Comparison of ENCODE assay signal across 8 cellular contexts in the genomic region with DNA sequence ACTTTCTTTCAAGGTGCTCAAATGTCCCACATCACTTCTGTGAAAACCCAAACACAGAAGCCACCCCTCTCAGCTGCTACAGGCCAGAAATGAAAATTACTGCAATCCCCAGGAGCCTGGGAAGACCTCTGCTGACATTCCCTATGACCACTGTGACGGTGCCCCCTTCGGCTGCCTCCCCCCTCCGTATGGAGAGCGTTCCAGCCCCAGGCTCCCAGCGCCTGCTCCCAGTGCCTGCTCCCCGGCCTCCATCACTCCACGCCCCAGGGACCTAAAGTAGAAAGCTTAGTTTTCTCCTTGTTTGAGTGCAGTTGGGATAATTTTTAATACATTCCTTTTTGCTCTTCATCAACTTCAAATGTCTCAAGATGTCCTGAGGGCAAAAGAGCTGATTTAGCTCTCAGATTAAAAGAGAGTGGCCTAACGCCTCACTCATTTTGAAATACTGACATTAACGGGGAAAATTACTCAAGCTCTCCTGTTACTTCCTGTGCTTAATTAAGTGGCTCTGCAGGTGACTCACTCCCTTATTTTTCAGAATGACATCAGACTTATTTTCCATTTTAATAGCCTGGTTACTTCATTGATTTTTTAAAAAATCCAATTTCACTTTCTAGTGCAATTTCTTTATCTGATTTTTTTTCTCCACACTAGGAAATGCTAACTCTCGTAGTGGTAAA.
DNase-seq lines count a peak whose midpoint lies in the region; ATAC-seq, FAIRE-seq and TF ChIP-seq lines count a peak whose summit lies in the region.
"Not testable (repeated sequence)": the region's sequence is repeated elsewhere in the genome, so short reads cannot be mapped to it uniquely, and the experiment has no call there.

No MANE protein-coding gene starts in this region.

- not testable (repeated sequence) for H3K4me1 ChIP-seq in GM12878 (ENCODE audit: control insufficient read depth, insufficient read depth, low read length)

- not testable (repeated sequence) for TF ChIP-seq RAD21 in GM12878 (IDR thresholded peaks at IDR 0.05; ENCODE audit: insufficient read depth, low read depth, low read length)

- in situ Hi-C loops in GM12878 (cut with MboI) = not testable (repeated sequence)

- H3K4me2 ChIP-seq in GM12878 (ENCODE audit: control insufficient read depth, insufficient read depth) = not testable (repeated sequence)

- H3K36me3 ChIP-seq in GM12878 (ENCODE audit: control insufficient read depth in 2 of 2, insufficient read depth in 2 of 2, low read length in 1 of 2) = not testable (repeated sequence)

- BruUV-seq in GM12878 (replicated peaks; lab: Mats Ljungman, UMichigan) = not testable (repeated sequence)

- ATAC-seq in activated CD4-positive, CD25-positive, alpha-beta regulatory T cell treated with anti-CD3 and anti-CD28 coated beads, Interleukin-2, amount 50 U/mL, for 24 hours = peak; percentile 48 to 52
- peak; percentile 78 for ATAC-seq in GM12878
- ATAC-seq in stimulated activated effector memory CD8-positive, alpha-beta T cell treated with anti-CD3 and anti-CD28 coated beads, Interleukin-12 subunit alpha, Interleukin-12 subunit beta, amount 100 ng/mL, for 72 hours = peak; percentile 58

- TF ChIP-seq CTCF in HL-60 (IDR thresholded peaks at IDR 0.05; ENCODE audit: insufficient read depth, low read length); GM12878 (IDR thresholded peaks at IDR 0.05 in 2 of 3, conservative IDR thresholded peaks at IDR 0.05 in 1 of 3; ENCODE audit: control insufficient read depth in 2 of 3, extremely low read depth in 1 of 3, insufficient read depth in 1 of 3, low read depth in 3 of 3, low read length in 3 of 3); foreskin fibroblast (IDR thresholded peaks at IDR 0.05; ENCODE audit: low read depth, low read length); mesothelial cell of epicardium (IDR thresholded peaks at IDR 0.05; ENCODE audit: unreplicated experiment): not testable (repeated sequence)

- H3K36me3 Mint-ChIP-seq in activated T-helper 1 cell treated with anti-CD3 and anti-CD28 coated beads, Interleukin-12 subunit alpha, Interleukin-12 subunit beta, Interleukin-2, Interleukin-4 antibody, amounts not matched to agents 30 ng/mL and 10 ng/mL and 1 ng/mL, durations not matched to agents 14 hours and 24 hours and 36 hours (ENCODE audit: low read depth); mesothelial cell of epicardium; stimulated activated effector memory CD8-positive, alpha-beta T cell treated with anti-CD3 and anti-CD28 coated beads, Interleukin-12 subunit alpha, Interleukin-12 subunit beta, amount 100 ng/mL, for 72 hours: not testable (repeated sequence)

- DNase-seq in Daoy (ENCODE audit: low read depth) = peak; percentile 38
- DNase-seq in HL-60 (ENCODE audit: low read depth in 1 of 2, low spot score in 1 of 2); activated T-helper 1 cell treated with anti-CD3 and anti-CD28 coated beads, Interleukin-12 subunit alpha, Interleukin-12 subunit beta, Interleukin-2, Interleukin-4 antibody, amounts not matched to agents 30 ng/mL and 10 ng/mL and 1 ng/mL, durations not matched to agents 14 hours and 24 hours and 36 hours (ENCODE audit: low spot score); GM12878 (ENCODE audit: low read depth, low spot score); mesothelial cell of epicardium (ENCODE audit: low spot score in 2 of 2, unreplicated experiment in 2 of 2); stimulated activated effector memory CD8-positive, alpha-beta T cell treated with anti-CD3 and anti-CD28 coated beads, Interleukin-12 subunit alpha, Interleukin-12 subunit beta, amount 100 ng/mL, for 72 hours (ENCODE audit: low spot score in 2 of 2): not testable (repeated sequence)
- peak; percentile 7 to 43 for DNase-seq in foreskin fibroblast

- not testable (repeated sequence) for H3K79me2 ChIP-seq in GM12878 (ENCODE audit: control insufficient read depth, insufficient read depth, low read length)

- not testable (repeated sequence) for H3K9ac ChIP-seq in GM12878 (ENCODE audit: control insufficient read depth, insufficient read depth, low read length)

- H4K20me1 ChIP-seq in GM12878 (ENCODE audit: control insufficient read depth, insufficient read depth) = not testable (repeated sequence)

- not testable (repeated sequence) for H3K9me3 Mint-ChIP-seq in activated T-helper 1 cell treated with anti-CD3 and anti-CD28 coated beads, Interleukin-12 subunit alpha, Interleukin-12 subunit beta, Interleukin-2, Interleukin-4 antibody, amounts not matched to agents 30 ng/mL and 10 ng/mL and 1 ng/mL, durations not matched to agents 14 hours and 24 hours and 36 hours; mesothelial cell of epicardium; stimulated activated effector memory CD8-positive, alpha-beta T cell treated with anti-CD3 and anti-CD28 coated beads, Interleukin-12 subunit alpha, Interleukin-12 subunit beta, amount 100 ng/mL, for 72 hours

- peak overlapping the region; percentile 90 for H3K27ac Mint-ChIP-seq in activated T-helper 1 cell treated with anti-CD3 and anti-CD28 coated beads, Interleukin-12 subunit alpha, Interleukin-12 subunit beta, Interleukin-2, Interleukin-4 antibody, amounts not matched to agents 30 ng/mL and 10 ng/mL and 1 ng/mL, durations not matched to agents 14 hours and 24 hours and 36 hours
- H3K27ac Mint-ChIP-seq in mesothelial cell of epicardium = peak overlapping the region; percentile 25
- H3K27ac Mint-ChIP-seq in stimulated activated effector memory CD8-positive, alpha-beta T cell treated with anti-CD3 and anti-CD28 coated beads, Interleukin-12 subunit alpha, Interleukin-12 subunit beta, amount 100 ng/mL, for 72 hours = peak overlapping the region; percentile 89

- H3K27ac ChIP-seq in HL-60 (replicated peaks) = peak overlapping the region; percentile 56
- not testable (repeated sequence) for H3K27ac ChIP-seq in GM12878 (ENCODE audit: control insufficient read depth, insufficient read depth)

- FAIRE-seq in GM12878 (lab: Jason Lieb, UNC) = peak; percentile 75

- not testable (repeated sequence) for TF ChIP-seq POLR2A in GM12878 (IDR thresholded peaks at IDR 0.05; ENCODE audit: low read depth, low read length)

- SMC1A ChIA-PET in GM12878 (lab: Charles Lee; ENCODE audit: uncharacterized antibody, unreplicated experiment) = not testable (repeated sequence)

- CTCF ChIA-PET in GM12878 (lab: Yijun Ruan, JAX) = not testable (repeated sequence)

- peaks cover 13% of the 10 kb centered on the region for H3K4me1 Mint-ChIP-seq in activated T-helper 1 cell treated with anti-CD3 and anti-CD28 coated beads, Interleukin-12 subunit alpha, Interleukin-12 subunit beta, Interleukin-2, Interleukin-4 antibody, amounts not matched to agents 30 ng/mL and 10 ng/mL and 1 ng/mL, durations not matched to agents 14 hours and 24 hours and 36 hours (ENCODE audit: low read depth)
- not testable (repeated sequence) for H3K4me1 Mint-ChIP-seq in mesothelial cell of epicardium; stimulated activated effector memory CD8-positive, alpha-beta T cell treated with anti-CD3 and anti-CD28 coated beads, Interleukin-12 subunit alpha, Interleukin-12 subunit beta, amount 100 ng/mL, for 72 hours

- intact Hi-C loops in activated T-helper 1 cell treated with anti-CD3 and anti-CD28 coated beads, Interleukin-12 subunit alpha, Interleukin-12 subunit beta, Interleukin-2, Interleukin-4 antibody, amounts not matched to agents 30 ng/mL and 10 ng/mL and 1 ng/mL, durations not matched to agents 14 hours and 24 hours and 36 hours (cut with micrococcal nuclease); GM12878 (cut with micrococcal nuclease; ENCODE audit: unreplicated experiment): not testable (repeated sequence)

- H2AFZ ChIP-seq in GM12878 (ENCODE audit: control insufficient read depth, low read depth, low read length) = not testable (repeated sequence)

- not testable (repeated sequence) for H3K4me3 Mint-ChIP-seq in activated T-helper 1 cell treated with anti-CD3 and anti-CD28 coated beads, Interleukin-12 subunit alpha, Interleukin-12 subunit beta, Interleukin-2, Interleukin-4 antibody, amounts not matched to agents 30 ng/mL and 10 ng/mL and 1 ng/mL, durations not matched to agents 14 hours and 24 hours and 36 hours; mesothelial cell of epicardium
- H3K4me3 Mint-ChIP-seq in stimulated activated effector memory CD8-positive, alpha-beta T cell treated with anti-CD3 and anti-CD28 coated beads, Interleukin-12 subunit alpha, Interleukin-12 subunit beta, amount 100 ng/mL, for 72 hours = peak overlapping the region; percentile 43

- RAD21 ChIA-PET in GM12878 (lab: Charles Lee; ENCODE audit: unreplicated experiment) = not testable (repeated sequence)

- not testable (repeated sequence) for H3K9me3 ChIP-seq in GM12878 (replicated peaks; ENCODE audit: control insufficient read depth, insufficient read depth, low read length)

- POLR2A ChIA-PET in GM12878 (lab: Charles Lee) = not testable (repeated sequence)

- H3K27me3 ChIP-seq in HL-60 (ENCODE audit: insufficient read depth, poor library complexity, severe bottlenecking); GM12878 (replicated peaks in 1 of 2; ENCODE audit: control insufficient read depth in 2 of 2, insufficient read depth in 2 of 2, low read length in 1 of 2): not testable (repeated sequence)

- 66% methylated on average over 7 of the region's 10 CpGs for WGBS in GM12878 (ENCODE audit: insufficient coverage, insufficient replicate concordance, low lambda C conversion rate, missing lambda C conversion rate)

- H3K27me3 Mint-ChIP-seq in activated T-helper 1 cell treated with anti-CD3 and anti-CD28 coated beads, Interleukin-12 subunit alpha, Interleukin-12 subunit beta, Interleukin-2, Interleukin-4 antibody, amounts not matched to agents 30 ng/mL and 10 ng/mL and 1 ng/mL, durations not matched to agents 14 hours and 24 hours and 36 hours (ENCODE audit: insufficient read depth); mesothelial cell of epicardium (ENCODE audit: low read depth): not testable (repeated sequence)

- not testable (repeated sequence) for TF ChIP-seq EP300 in GM12878 (IDR thresholded peaks at IDR 0.05; ENCODE audit: borderline replicate concordance in 1 of 2, control insufficient read depth in 1 of 2, low read depth in 2 of 2, low read length in 2 of 2)

- not testable (repeated sequence) for H3K4me3 ChIP-seq in HL-60 (replicated peaks; ENCODE audit: insufficient read depth, low read length); GM12878; foreskin fibroblast (ENCODE audit: low read depth in 1 of 2, low read length in 2 of 2)

Comparison
In these comparisons a context has a peak if more than half of its experiments do, and no peak if none do; other contexts are left out.
1. H3K27ac Mint-ChIP-seq: peak in every context shown above with its lines; median percentile 90 in activated T-helper 1 cell treated with anti-CD3 and anti-CD28 coated beads, Interleukin-12 subunit alpha, Interleukin-12 subunit beta, Interleukin-2, Interleukin-4 antibody, amounts not matched to agents 30 ng/mL and 10 ng/mL and 1 ng/mL, durations not matched to agents 14 hours and 24 hours and 36 hours; 89 in stimulated activated effector memory CD8-positive, alpha-beta T cell treated with anti-CD3 and anti-CD28 coated beads, Interleukin-12 subunit alpha, Interleukin-12 subunit beta, amount 100 ng/mL, for 72 hours; 25 in mesothelial cell of epicardium.